1 cellular context compared by ENCODE assay signal in the genomic region with DNA sequence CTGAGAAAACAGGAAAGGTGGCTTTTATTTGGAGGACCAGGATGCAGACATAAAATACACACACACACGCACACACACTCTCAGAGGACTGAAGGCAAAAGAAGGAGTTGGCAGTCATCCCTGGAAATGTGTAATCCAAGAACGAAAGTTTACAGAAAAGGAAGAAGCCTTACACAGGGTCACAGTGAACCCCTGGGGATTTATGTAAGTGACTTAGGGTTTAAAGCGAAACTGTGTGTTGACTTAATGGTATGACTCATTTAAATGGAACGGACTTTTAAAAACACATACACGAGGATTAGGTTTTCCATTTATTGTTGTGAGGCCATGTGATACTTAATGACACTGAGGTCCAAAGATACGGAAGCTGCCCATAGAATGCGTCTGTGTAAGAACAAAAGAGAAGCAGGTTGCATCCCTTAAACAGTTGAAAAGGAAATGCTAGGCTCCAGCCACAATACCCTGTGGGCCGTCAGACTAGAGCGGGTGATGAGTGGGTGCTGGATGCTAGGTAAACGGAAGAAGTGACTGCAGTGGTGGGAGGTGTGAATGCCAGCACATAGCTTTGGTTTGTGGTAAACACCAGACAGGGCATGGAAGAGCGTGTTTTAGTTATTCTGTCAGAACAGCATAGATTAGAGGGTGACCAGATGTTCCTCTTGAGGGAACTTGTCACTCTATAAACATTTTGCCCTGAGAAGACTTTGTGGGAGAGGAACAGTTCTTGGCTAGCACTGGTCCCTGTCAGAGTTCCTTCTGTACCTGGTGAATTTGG.
TF ChIP-seq lines count a peak whose summit lies in the region.

No MANE protein-coding gene starts in this region.

TF ChIP-seq in GM12878, 131 proteins besides CTCF, POLR2A, EP300 and RAD21 (continues in another document):
- TF ChIP-seq, protein P1, sequence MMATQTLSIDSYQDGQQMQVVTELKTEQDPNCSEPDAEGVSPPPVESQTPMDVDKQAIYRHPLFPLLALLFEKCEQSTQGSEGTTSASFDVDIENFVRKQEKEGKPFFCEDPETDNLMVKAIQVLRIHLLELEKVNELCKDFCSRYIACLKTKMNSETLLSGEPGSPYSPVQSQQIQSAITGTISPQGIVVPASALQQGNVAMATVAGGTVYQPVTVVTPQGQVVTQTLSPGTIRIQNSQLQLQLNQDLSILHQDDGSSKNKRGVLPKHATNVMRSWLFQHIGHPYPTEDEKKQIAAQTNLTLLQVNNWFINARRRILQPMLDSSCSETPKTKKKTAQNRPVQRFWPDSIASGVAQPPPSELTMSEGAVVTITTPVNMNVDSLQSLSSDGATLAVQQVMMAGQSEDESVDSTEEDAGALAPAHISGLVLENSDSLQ (IDR thresholded peaks at IDR 0.05) = peak; percentile 69
- TF ChIP-seq ZNF384 (IDR thresholded peaks at IDR 0.05; ENCODE audit: borderline replicate concordance, low read depth, low read length) (no peak), HCFC1 (IDR thresholded peaks at IDR 0.05; ENCODE audit: low read length) (no peak), FOXK2 (IDR thresholded peaks at IDR 0.05) (peak; percentile 60; the same call in 1 of the 2 replicates), NRF1 (conservative IDR thresholded peaks at IDR 0.05; ENCODE audit: low read depth, low read length) (no peak), TAF1 (IDR thresholded peaks at IDR 0.05; ENCODE audit: borderline replicate concordance, low read depth, low read length) (no peak), ETV6 (conservative IDR thresholded peaks at IDR 0.05 in 1 of 2, IDR thresholded peaks at IDR 0.05 in 1 of 2; ENCODE audit: borderline replicate concordance in 1 of 2, low read depth in 1 of 2) (peak in 1 of 2 experiments; percentile 5; a peak in 1 of 4 replicates), MXI1 (IDR thresholded peaks at IDR 0.05; ENCODE audit: low read depth, low read length) (no peak), RUNX3 (IDR thresholded peaks at IDR 0.05; ENCODE audit: low read length) (peak; percentile 85), IKZF2 (IDR thresholded peaks at IDR 0.05) (peak; percentile 91 to 95), IKZF1 (conservative IDR thresholded peaks at IDR 0.05) (peak; percentile 94), EGR1 (IDR thresholded peaks at IDR 0.05; ENCODE audit: borderline replicate concordance in 1 of 2, low read depth in 2 of 2, low read length in 2 of 2) (0 out of 3 replicates have a peak, but pooled peaks of 1 of the 2 experiments have one; percentile 17), RAD51 (IDR thresholded peaks at IDR 0.05) (peak; percentile 38; the same call in 1 of the 2 replicates), ZNF24 (IDR thresholded peaks at IDR 0.05) (peak; percentile 95), BMI1 (IDR thresholded peaks at IDR 0.05; ENCODE audit: borderline replicate concordance) (peak; percentile 74; the same call in 1 of the 2 replicates), CREM (IDR thresholded peaks at IDR 0.05; ENCODE audit: low read depth) (peak; percentile 43; the same call in 1 of the 2 replicates), ZNF207 (IDR thresholded peaks at IDR 0.05; ENCODE audit: borderline replicate concordance) (0 out of 2 replicates have a peak, but pooled peaks have one; percentile 46), SIX5 (IDR thresholded peaks at IDR 0.05; ENCODE audit: low read depth, low read length, severe bottlenecking) (no peak), ZBTB33 (IDR thresholded peaks at IDR 0.05) (no peak; the same call in 1 of the 2 replicates), BACH1 (IDR thresholded peaks at IDR 0.05; ENCODE audit: borderline replicate concordance) (0 out of 2 replicates have a peak, but pooled peaks have one; percentile 44), E4F1 (IDR thresholded peaks at IDR 0.05; ENCODE audit: borderline replicate concordance, partially characterized antibody) (no peak), NR2C2 (IDR thresholded peaks at IDR 0.05; ENCODE audit: borderline replicate concordance, control insufficient read depth, insufficient read length, low read depth) (no peak), MTA3 (IDR thresholded peaks at IDR 0.05; ENCODE audit: borderline replicate concordance, low read length) (peak; percentile 70; the same call in 1 of the 2 replicates), BHLHE40 (IDR thresholded peaks at IDR 0.05; ENCODE audit: borderline replicate concordance in 1 of 2, low read depth in 2 of 2, low read length in 1 of 2) (peak in 1 of 2 experiments; percentile 78; a peak in 2 of 4 replicates), TCF12 (IDR thresholded peaks at IDR 0.05; ENCODE audit: low read depth, low read length) (0 out of 2 replicates have a peak, but pooled peaks have one; percentile 48), SP1 (IDR thresholded peaks at IDR 0.05; ENCODE audit: low read depth, low read length) (peak; percentile 46), CBFB (IDR thresholded peaks at IDR 0.05; ENCODE audit: low read depth) (0 out of 2 replicates have a peak, but pooled peaks have one; percentile 28), NR2F1 (conservative IDR thresholded peaks at IDR 0.05) (peak; percentile 83), IRF4 (IDR thresholded peaks at IDR 0.05; ENCODE audit: low read depth, low read length) (peak; percentile 13; the same call in 1 of the 2 replicates), BCL11A (IDR thresholded peaks at IDR 0.05; ENCODE audit: low read depth, low read length) (peak; percentile 85), LARP7 (IDR thresholded peaks at IDR 0.05) (peak; percentile 60; the same call in 1 of the 2 replicates), MTA2 (IDR thresholded peaks at IDR 0.05; ENCODE audit: low read depth) (peak; percentile 93), JUNB (IDR thresholded peaks at IDR 0.05) (peak; percentile 53; the same call in 1 of the 2 replicates), RELB (IDR thresholded peaks at IDR 0.05; ENCODE audit: low read depth) (peak; percentile 84; the same call in 1 of the 2 replicates), DPF2 (IDR thresholded peaks at IDR 0.05) (peak; percentile 95; the same call in 1 of the 2 replicates), STAT1 (conservative IDR thresholded peaks at IDR 0.05) (no peak), RELA (IDR thresholded peaks at IDR 0.05; ENCODE audit: borderline replicate concordance, partially characterized antibody) (no peak), SKIL (IDR thresholded peaks at IDR 0.05; ENCODE audit: low read depth, poor library complexity, severe bottlenecking) (peak; percentile 84), PAX5 (IDR thresholded peaks at IDR 0.05; ENCODE audit: borderline replicate concordance, low read depth, low read length) (peak; percentile 89), KLF5 (IDR thresholded peaks at IDR 0.05; ENCODE audit: partially characterized antibody) (peak; percentile 57), EED (IDR thresholded peaks at IDR 0.05; ENCODE audit: low read depth) (peak; percentile 60; the same call in 1 of the 2 replicates), MEF2B (IDR thresholded peaks at IDR 0.05; ENCODE audit: partially characterized antibody, poor library complexity, severe bottlenecking) (peak; percentile 94), ATF7 (IDR thresholded peaks at IDR 0.05; ENCODE audit: low read depth) (peak; percentile 83), SUPT20H (IDR thresholded peaks at IDR 0.05; ENCODE audit: borderline replicate concordance, control insufficient read depth, low read depth, low read length) (no peak), ZNF217 (IDR thresholded peaks at IDR 0.05) (peak; percentile 73; the same call in 1 of the 2 replicates), ASH2L (IDR thresholded peaks at IDR 0.05; ENCODE audit: borderline replicate concordance, low read depth) (no peak), NFIC (IDR thresholded peaks at IDR 0.05; ENCODE audit: low read depth, low read length) (peak; percentile 58; the same call in 1 of the 2 replicates)
- TF ChIP-seq, protein P2, sequence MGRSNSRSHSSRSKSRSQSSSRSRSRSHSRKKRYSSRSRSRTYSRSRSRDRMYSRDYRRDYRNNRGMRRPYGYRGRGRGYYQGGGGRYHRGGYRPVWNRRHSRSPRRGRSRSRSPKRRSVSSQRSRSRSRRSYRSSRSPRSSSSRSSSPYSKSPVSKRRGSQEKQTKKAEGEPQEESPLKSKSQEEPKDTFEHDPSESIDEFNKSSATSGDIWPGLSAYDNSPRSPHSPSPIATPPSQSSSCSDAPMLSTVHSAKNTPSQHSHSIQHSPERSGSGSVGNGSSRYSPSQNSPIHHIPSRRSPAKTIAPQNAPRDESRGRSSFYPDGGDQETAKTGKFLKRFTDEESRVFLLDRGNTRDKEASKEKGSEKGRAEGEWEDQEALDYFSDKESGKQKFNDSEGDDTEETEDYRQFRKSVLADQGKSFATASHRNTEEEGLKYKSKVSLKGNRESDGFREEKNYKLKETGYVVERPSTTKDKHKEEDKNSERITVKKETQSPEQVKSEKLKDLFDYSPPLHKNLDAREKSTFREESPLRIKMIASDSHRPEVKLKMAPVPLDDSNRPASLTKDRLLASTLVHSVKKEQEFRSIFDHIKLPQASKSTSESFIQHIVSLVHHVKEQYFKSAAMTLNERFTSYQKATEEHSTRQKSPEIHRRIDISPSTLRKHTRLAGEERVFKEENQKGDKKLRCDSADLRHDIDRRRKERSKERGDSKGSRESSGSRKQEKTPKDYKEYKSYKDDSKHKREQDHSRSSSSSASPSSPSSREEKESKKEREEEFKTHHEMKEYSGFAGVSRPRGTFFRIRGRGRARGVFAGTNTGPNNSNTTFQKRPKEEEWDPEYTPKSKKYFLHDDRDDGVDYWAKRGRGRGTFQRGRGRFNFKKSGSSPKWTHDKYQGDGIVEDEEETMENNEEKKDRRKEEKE (IDR thresholded peaks at IDR 0.05) = no peak
- TF ChIP-seq, protein P3, sequence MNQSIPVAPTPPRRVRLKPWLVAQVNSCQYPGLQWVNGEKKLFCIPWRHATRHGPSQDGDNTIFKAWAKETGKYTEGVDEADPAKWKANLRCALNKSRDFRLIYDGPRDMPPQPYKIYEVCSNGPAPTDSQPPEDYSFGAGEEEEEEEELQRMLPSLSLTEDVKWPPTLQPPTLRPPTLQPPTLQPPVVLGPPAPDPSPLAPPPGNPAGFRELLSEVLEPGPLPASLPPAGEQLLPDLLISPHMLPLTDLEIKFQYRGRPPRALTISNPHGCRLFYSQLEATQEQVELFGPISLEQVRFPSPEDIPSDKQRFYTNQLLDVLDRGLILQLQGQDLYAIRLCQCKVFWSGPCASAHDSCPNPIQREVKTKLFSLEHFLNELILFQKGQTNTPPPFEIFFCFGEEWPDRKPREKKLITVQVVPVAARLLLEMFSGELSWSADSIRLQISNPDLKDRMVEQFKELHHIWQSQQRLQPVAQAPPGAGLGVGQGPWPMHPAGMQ (IDR thresholded peaks at IDR 0.05; ENCODE audit: borderline replicate concordance) = peak; percentile 21; the same call in 1 of the 2 replicates
